In genomic region chr11:114762437-114762836, GRCh38 we compare ENCODE assay signal across 8 cellular contexts.
DNase-seq lines count a peak whose midpoint lies in the region; ATAC-seq and TF ChIP-seq lines count a peak whose summit lies in the region.

No MANE protein-coding gene starts in this region.

- no TSS peak for BruUV-seq in MCF 10A (replicated peaks; lab: Mats Ljungman, UMichigan)

- intact Hi-C loops in MCF 10A (cut with micrococcal nuclease) (loop anchor here (10.0 kb wide), 1 partner anchor 418 kb away; no protein-coding TSS in a partner anchor), stomach (cut with DNase I; ENCODE audit: low total_unique reads) (no loop called here)

- CTCF ChIA-PET in activated CD4-positive, alpha-beta T cell treated with anti-CD3 and anti-CD28 coated beads, Interleukin-2, amount 10 ng/mL, durations not matched to agents 7 days and 5 days (lab: Charles Lee) = no interaction called here
- CTCF ChIA-PET in MCF 10A (lab: Yijun Ruan, JAX) = interaction anchor here (0.7 to 2.8 kb wide), 6 partner anchors 24 to 926 kb away, joined by 3 to 10 read pairs (median 3); no protein-coding TSS in a partner anchor

- H3K4me1 ChIP-seq in stomach = no peaks in the 10 kb centered on the region

- no peak for TF ChIP-seq POLR2A in stomach (IDR thresholded peaks at IDR 0.05)

- POLR2A ChIA-PET in activated CD4-positive, alpha-beta T cell treated with anti-CD3 and anti-CD28 coated beads, Interleukin-2, amount 10 ng/mL, durations not matched to agents 7 days and 5 days (lab: Charles Lee) = no interaction called here
- POLR2A ChIA-PET in MCF 10A (lab: Yijun Ruan, JAX) = no interaction called here

- H3K4me1 Mint-ChIP-seq in activated CD4-positive, alpha-beta T cell treated with anti-CD3 and anti-CD28 coated beads, Interleukin-2, amount 10 ng/mL, durations not matched to agents 7 days and 5 days = no peaks in the 10 kb centered on the region
- H3K4me1 Mint-ChIP-seq in MCF 10A (ENCODE audit: insufficient read depth, unreplicated experiment) = no peaks in the 10 kb centered on the region

- peak; percentile 2 for DNase-seq in activated CD4-positive, alpha-beta T cell treated with anti-CD3 and anti-CD28 coated beads, Interleukin-2, amount 50 U/mL, for 1 hour
- no peak for DNase-seq in activated CD4-positive, alpha-beta T cell treated with anti-CD3 and anti-CD28 coated beads, Interleukin-2, amount 10 ng/mL, durations not matched to agents 7 days and 5 days
- DNase-seq in NCI-H82 (lab: John Stamatoyannopoulos, UW) (peak; percentile 80), MCF 10A (ENCODE audit: unreplicated experiment) (peak; percentile 41), islet precursor cell (peak; percentile 84), stomach (peak; percentile 48), cerebellar nuclear complex (lab: John Stamatoyannopoulos, UW) (no peak)

- no peak overlapping the region for H3K27ac Mint-ChIP-seq in activated CD4-positive, alpha-beta T cell treated with anti-CD3 and anti-CD28 coated beads, Interleukin-2, amount 10 ng/mL, durations not matched to agents 7 days and 5 days
- H3K27ac Mint-ChIP-seq in MCF 10A (ENCODE audit: low read depth, unreplicated experiment) = no peak overlapping the region

- H3K9me3 ChIP-seq in stomach = no peaks in the 10 kb centered on the region

- no peak overlapping the region for H3K4me3 Mint-ChIP-seq in activated CD4-positive, alpha-beta T cell treated with anti-CD3 and anti-CD28 coated beads, Interleukin-2, amount 10 ng/mL, durations not matched to agents 7 days and 5 days
- no peak overlapping the region for H3K4me3 Mint-ChIP-seq in MCF 10A (ENCODE audit: unreplicated experiment)

- H3K36me3 ChIP-seq in stomach = no peaks in the 10 kb centered on the region

- TF ChIP-seq EP300 in stomach (IDR thresholded peaks at IDR 0.05) = no peak

- H3K4me3 ChIP-seq in stomach = no peak overlapping the region

- no peaks in the 10 kb centered on the region for H3K36me3 Mint-ChIP-seq in activated CD4-positive, alpha-beta T cell treated with anti-CD3 and anti-CD28 coated beads, Interleukin-2, amount 10 ng/mL, durations not matched to agents 7 days and 5 days (ENCODE audit: low read depth)
- H3K36me3 Mint-ChIP-seq in MCF 10A (ENCODE audit: insufficient read depth, unreplicated experiment) = no peaks in the 10 kb centered on the region

- TF ChIP-seq CTCF in MCF 10A (IDR thresholded peaks at IDR 0.05; ENCODE audit: unreplicated experiment) (peak; percentile 7), stomach (IDR thresholded peaks at IDR 0.05) (peak in 4 of 7 experiments; percentile 44 to 49 (median 48))

- H3K27me3 Mint-ChIP-seq in activated CD4-positive, alpha-beta T cell treated with anti-CD3 and anti-CD28 coated beads, Interleukin-2, amount 10 ng/mL, durations not matched to agents 7 days and 5 days = peaks cover 3% of the 10 kb centered on the region
- peaks cover 48% of the 10 kb centered on the region for H3K27me3 Mint-ChIP-seq in MCF 10A (ENCODE audit: insufficient read depth, unreplicated experiment)

- ATAC-seq in GM18519 (IDR thresholded peaks at IDR 0.05; ENCODE audit: low FRiP score, unreplicated experiment) = no peak

- WGBS in stomach, 5 donors = 1 to 10% (median 3%) methylated on average over 4 of the region's 4 CpGs

- no peaks in the 10 kb centered on the region for H3K9me3 Mint-ChIP-seq in activated CD4-positive, alpha-beta T cell treated with anti-CD3 and anti-CD28 coated beads, Interleukin-2, amount 10 ng/mL, durations not matched to agents 7 days and 5 days
- no peaks in the 10 kb centered on the region for H3K9me3 Mint-ChIP-seq in MCF 10A (ENCODE audit: unreplicated experiment)

- no peaks in the 10 kb centered on the region for H3K27me3 ChIP-seq in stomach

- no peak overlapping the region for H3K27ac ChIP-seq in stomach

Comparison
In these comparisons a context has a peak if more than half of its experiments do, and no peak if none do; other contexts are left out.
1. DNase-seq: peak in activated CD4-positive, alpha-beta T cell treated with anti-CD3 and anti-CD28 coated beads, Interleukin-2, amount 50 U/mL, for 1 hour (single experiment), NCI-H82 (single experiment), MCF 10A (single experiment), islet precursor cell (single experiment) and stomach (single experiment); none in activated CD4-positive, alpha-beta T cell treated with anti-CD3 and anti-CD28 coated beads, Interleukin-2, amount 10 ng/mL, durations not matched to agents 7 days and 5 days (single experiment) and cerebellar nuclear complex (0 of 2).